9 cellular contexts compared by ENCODE assay signal in the genomic region with DNA sequence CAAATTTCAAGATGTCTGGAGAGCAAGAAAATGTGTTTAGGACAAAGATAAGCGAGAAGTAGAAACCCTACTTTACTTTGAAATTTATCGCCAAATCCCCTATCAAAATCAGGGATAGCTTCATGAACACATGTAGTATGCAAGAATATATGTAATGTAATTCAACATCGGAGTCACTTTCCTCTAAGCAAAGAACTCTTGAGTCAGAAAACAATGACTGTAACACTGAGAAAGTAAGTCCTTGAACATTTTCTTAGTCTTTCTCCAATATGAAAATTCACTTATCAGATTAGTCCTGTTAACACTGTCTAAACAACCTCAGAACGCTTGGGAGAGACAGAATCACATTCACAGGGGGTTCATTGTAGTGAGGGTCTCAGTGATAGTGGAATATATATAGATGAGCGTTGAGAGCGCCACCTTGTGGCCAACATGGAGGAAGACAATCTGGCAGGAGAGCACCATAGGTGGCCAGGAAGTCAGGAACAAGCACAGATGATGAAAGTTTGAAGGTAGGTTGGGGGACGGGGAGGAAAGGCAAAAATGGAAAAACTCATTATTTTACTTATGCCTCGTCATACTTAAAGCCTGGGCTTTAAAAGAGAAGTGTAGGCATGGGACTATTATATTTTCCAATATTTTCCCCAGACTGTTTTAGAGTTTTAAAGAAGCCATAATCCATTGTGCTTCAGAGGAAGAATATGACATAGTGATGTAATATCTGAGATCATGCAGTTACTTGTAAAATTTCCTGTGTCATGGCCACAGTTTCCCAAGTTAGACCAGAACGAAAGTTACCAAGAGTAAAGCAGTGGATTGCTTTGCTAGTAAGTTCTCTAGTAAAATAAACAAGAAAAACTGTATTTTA.
DNase-seq lines count a peak whose midpoint lies in the region; ATAC-seq, FAIRE-seq and TF ChIP-seq lines count a peak whose summit lies in the region.
"Had no signal": no experiment of that assay in that cellular context is flagged by ENCODE, and none has a peak within 500 bp of the region (broad histone marks: within the 10 kb centered on the region; RNA-seq: fewer than 3 reads in every experiment).

No MANE protein-coding gene starts in this region.

- H3K9me3 ChIP-seq in A673 (ENCODE audit: low read depth, low read length, poor library complexity, severe bottlenecking) (no peaks in the 10 kb centered on the region), lung (ENCODE audit: control insufficient read depth in 2 of 2, insufficient read depth in 1 of 2, low read length in 1 of 2) (no peaks in the 10 kb centered on the region), testis (no peaks in the 10 kb centered on the region)

- intact Hi-C loops in A673 (cut with micrococcal nuclease; ENCODE audit: unreplicated experiment), result loop anchor here (10.0 kb wide), 1 partner anchor 214 kb away; no protein-coding TSS in a partner anchor
- intact Hi-C loops in testis (cut with DNase I; ENCODE audit: low total_unique reads), result no loop called here

- POLR2A ChIA-PET in A673 (lab: Charles Lee; ENCODE audit: low non-redundant PET), result no interaction called here

- FAIRE-seq in GM12892 (lab: Jason Lieb, UNC), result peak; percentile 58

- 28 to 29% methylated on average over 9 of the region's 9 CpGs for WGBS in lung, 2 donors
- WGBS in testis, 2 donors, result 31 to 35% methylated on average over 9 of the region's 9 CpGs

- H3K4me1 ChIP-seq in A673 (ENCODE audit: insufficient read depth, low read length, poor library complexity, severe bottlenecking) (peaks cover 10% of the 10 kb centered on the region), lung (ENCODE audit: control insufficient read depth in 2 of 2, insufficient read depth in 2 of 2, low read length in 2 of 2) (no peaks in the 10 kb centered on the region), testis (no peaks in the 10 kb centered on the region)

- H3K36me3 ChIP-seq in A673 (ENCODE audit: insufficient read depth, low read length, poor library complexity, severe bottlenecking) (no peaks in the 10 kb centered on the region), lung (ENCODE audit: control insufficient read depth in 2 of 2, insufficient read depth in 2 of 2, low read length in 2 of 2) (no peaks in the 10 kb centered on the region), testis (ENCODE audit: low read depth, missing control alignments) (no peaks in the 10 kb centered on the region)

- ATAC-seq in HG02678 (IDR thresholded peaks at IDR 0.05; ENCODE audit: unreplicated experiment), result peak; percentile 97
- ATAC-seq in lung (ENCODE audit: insufficient read depth, low FRiP score), result peak; percentile 75

- TF ChIP-seq POLR2A in GM12892 (IDR thresholded peaks at IDR 0.05; ENCODE audit: low read depth, low read length) (no peak), NB4 (IDR thresholded peaks at IDR 0.05; ENCODE audit: extremely low read depth, insufficient read length) (no peak), testis (IDR thresholded peaks at IDR 0.05) (no peak)

- DNase-seq in A673 (ENCODE audit: low spot score), result peak; percentile 71
- peak; percentile 13 for DNase-seq in GM12892 (ENCODE audit: insufficient read length)
- DNase-seq in NB4 (ENCODE audit: low read depth), result peak; percentile 70
- peak; percentile 51 for DNase-seq in SKM-1 treated with dmso at 0.1 percent for 144 hours (lab: John Stamatoyannopoulos, UW; ENCODE audit: unreplicated experiment)
- DNase-seq in dermis blood vessel endothelial cell, result peak; percentile 71
- no peak for DNase-seq in lung (ENCODE audit: low spot score)
- peak; percentile 56 for DNase-seq in testis
- DNase-seq: naive B cell had no signal

- H3K27ac ChIP-seq in A673 (ENCODE audit: low read depth, low read length, poor library complexity, severe bottlenecking), result no peak overlapping the region
- no peak overlapping the region for H3K27ac ChIP-seq in lung (ENCODE audit: low read depth in 1 of 2, low read length in 1 of 2)
- H3K27ac ChIP-seq in testis, result no peak overlapping the region

- BruUV-seq in A673 (replicated peaks; lab: Mats Ljungman, UMichigan), result no TSS peak

- H3K27me3 ChIP-seq in A673 (replicated peaks; ENCODE audit: insufficient read depth, low read depth, low read length, poor library complexity) (no peaks in the 10 kb centered on the region), lung (ENCODE audit: control insufficient read depth, insufficient read depth) (no peaks in the 10 kb centered on the region), testis (no peaks in the 10 kb centered on the region)

- H3K4me3 ChIP-seq in A673 (ENCODE audit: low read depth, low read length, poor library complexity, severe bottlenecking) (no peak overlapping the region), NB4 (ENCODE audit: low read depth, low read length) (no peak overlapping the region), lung (no peak overlapping the region), testis (no peak overlapping the region)

- TF ChIP-seq CTCF in A673 (conservative IDR thresholded peaks at IDR 0.05; ENCODE audit: low read depth, low read length) (peak; percentile 97), NB4 (IDR thresholded peaks at IDR 0.05; ENCODE audit: low read depth, low read length) (peak; percentile 93), lung (IDR thresholded peaks at IDR 0.05; ENCODE audit: control extremely low read depth, extremely low read depth) (peak; percentile 40), testis (IDR thresholded peaks at IDR 0.05) (peak; percentile 61 to 91 (median 81))

- CTCF ChIA-PET in A673 (lab: Charles Lee), result no interaction called here

Comparison
In these comparisons a context has a peak if more than half of its experiments do, and no peak if none do; other contexts are left out.
1. CTCF ChIP-seq: peak in every context shown above with its lines; median percentile 97 in A673; 93 in NB4; 81 in testis; 40 in lung.